In the genomic region with DNA sequence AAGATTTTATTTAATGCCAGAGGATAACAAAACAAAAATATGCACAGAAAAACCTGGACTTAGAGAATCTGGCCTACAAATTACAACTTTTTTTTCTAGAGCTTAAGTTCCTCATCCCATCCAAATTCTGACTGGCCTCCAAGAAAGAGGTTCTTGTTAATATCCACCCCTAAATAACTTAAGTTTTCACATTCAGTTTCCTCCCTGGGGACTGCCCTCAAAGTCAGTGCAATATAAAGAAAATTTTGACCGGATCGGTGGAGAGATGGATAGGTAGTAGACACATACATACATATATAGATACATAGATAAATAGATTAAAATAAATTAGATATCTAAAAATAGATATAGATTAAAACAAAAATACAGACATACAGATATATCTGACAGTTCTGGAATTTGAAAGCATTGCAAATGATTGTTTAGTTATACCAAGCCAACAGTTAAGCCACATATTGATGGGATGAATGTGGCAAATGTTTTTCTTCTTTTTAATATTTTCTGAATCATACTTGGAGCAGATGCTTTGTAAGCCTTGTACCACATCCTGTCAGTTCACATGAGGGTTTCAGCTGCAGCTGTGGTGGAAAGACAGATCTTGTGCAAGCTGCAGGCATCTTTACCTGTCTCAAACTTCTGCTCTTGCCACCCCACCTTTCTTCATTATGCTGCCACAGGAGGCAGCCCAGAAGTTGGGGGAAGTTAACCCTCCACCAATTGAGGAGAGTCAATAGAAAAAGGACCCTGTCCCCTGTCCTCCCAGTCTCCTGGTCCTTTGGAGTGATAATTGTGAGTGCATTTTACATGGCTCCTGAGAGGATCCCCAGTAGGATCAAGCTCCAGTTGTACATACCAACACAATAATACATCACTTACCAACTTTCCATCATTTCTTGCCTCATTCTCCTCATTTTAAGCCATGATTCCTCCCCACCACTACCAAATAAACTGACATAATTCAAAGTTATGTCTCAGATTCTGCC, we compare ENCODE assay signal across 8 cellular contexts. TPM values are rescaled to one million over a fixed set of nuclear protein-coding genes. Genes with fewer than 3 reads are reported as not detected.
DNase-seq lines count a peak whose midpoint lies in the region; ATAC-seq and TF ChIP-seq lines count a peak whose summit lies in the region.

No MANE protein-coding gene starts in this region.

- H3K4me1 Mint-ChIP-seq in IgD-negative memory B cell: peaks cover 24 to 31% (median 27%) of the 10 kb centered on the region in 3 donors

- peaks cover 55 to 57% of the 10 kb centered on the region in 2 experiments for H3K4me1 ChIP-seq in neutrophil (ENCODE audit: control insufficient read depth in 1 of 2, insufficient read depth in 1 of 2, low read depth in 1 of 2, low read length in 1 of 2)

- no peak overlapping the region for H3K4me3 ChIP-seq in neutrophil (ENCODE audit: low read depth in 1 of 2, low read length in 1 of 2)

- no peak for TF ChIP-seq CTCF in neutrophil (IDR thresholded peaks at IDR 0.05)

- peak overlapping the region in 1 of 4 donors; percentile 13 for H3K4me3 Mint-ChIP-seq in IgD-negative memory B cell

- no peaks in the 10 kb centered on the region for H3K9me3 Mint-ChIP-seq in IgD-negative memory B cell

- peak overlapping the region; percentile 88 for H3K27ac ChIP-seq in neutrophil

- peaks cover 2% of the 10 kb centered on the region for H3K27me3 Mint-ChIP-seq in IgD-negative memory B cell

- H3K27me3 ChIP-seq in neutrophil: no peaks in the 10 kb centered on the region

- DNase-seq in CD1c-positive myeloid dendritic cell (ENCODE audit: extremely low spot score) (peak; percentile 32), activated T-cell treated with anti-CD3 and anti-CD28 coated beads for 48 hours (ENCODE audit: low read depth) (peak; percentile 30), HuH-7.5 (ENCODE audit: low spot score) (no peak), NCI-H2081 (lab: John Stamatoyannopoulos, UW) (no peak)
- DNase-seq in effector CD8-positive, alpha-beta T cell (lab: John Stamatoyannopoulos, UW): no peak

- peak; percentile 97 for ATAC-seq in GM21447 (IDR thresholded peaks at IDR 0.05; ENCODE audit: unreplicated experiment)

- H3K36me3 Mint-ChIP-seq in IgD-negative memory B cell: peaks cover 2% of the 10 kb centered on the region

- no peaks in the 10 kb centered on the region for H3K9me3 ChIP-seq in neutrophil

- H3K36me3 ChIP-seq in neutrophil: no peaks in the 10 kb centered on the region

- peak overlapping the region in 2 of 3 donors; percentile 51 to 76 for H3K27ac Mint-ChIP-seq in IgD-negative memory B cell

RNA-seq across cellular contexts. Expression of gene PRDM8, which starts 58.5 kb away (rescaled TPM):
- 3.8 TPM for polyA plus RNA-seq in IgD-negative memory B cell

Comparison
In these comparisons a context has a peak if more than half of its experiments do, and no peak if none do; other contexts are left out.
1. DNase-seq: peak in CD1c-positive myeloid dendritic cell (single experiment) and activated T-cell treated with anti-CD3 and anti-CD28 coated beads for 48 hours (single experiment); none in HuH-7.5 (single experiment), effector CD8-positive, alpha-beta T cell (single experiment) and NCI-H2081 (0 of 2).